In genomic region chr15:31265871-31266711, GRCh38 we compare ENCODE assay signal across 8 cellular contexts.
DNase-seq lines count a peak whose midpoint lies in the region; ATAC-seq and TF ChIP-seq lines count a peak whose summit lies in the region.

No MANE protein-coding gene starts in this region.

- peak; percentile 18 for DNase-seq in HFFc6
- peak; percentile 62 for DNase-seq in NCI-H2107 treated with DMSO at 0.1 percent for 48 hours (lab: John Stamatoyannopoulos, UW; ENCODE audit: unreplicated experiment)
- DNase-seq in activated T-cell treated with anti-CD3 and anti-CD28 coated beads for 24 hours (ENCODE audit: low read depth): peak; percentile 61
- peak; percentile 90 for DNase-seq in cardiac septum (ENCODE audit: low spot score)
- DNase-seq in stimulated activated CD4-positive, alpha-beta T cell treated with anti-CD3 and anti-CD28 coated beads, Interleukin-4, amount 100 ng/mL, for 1 hour: peak; percentile 49
- DNase-seq in NCI-H1417 treated with DMSO at 0.1 percent for 48 hours (lab: John Stamatoyannopoulos, UW): no peak
- DNase-seq in NCI-H2081 (lab: John Stamatoyannopoulos, UW): no peak

- peaks cover 12% of the 10 kb centered on the region for H3K27me3 Mint-ChIP-seq in HFFc6 (ENCODE audit: insufficient read depth)

- H3K4me1 Mint-ChIP-seq in HFFc6 (ENCODE audit: low read depth): no peaks in the 10 kb centered on the region

- intact Hi-C loops in cardiac septum (cut with DNase I): loop anchor here (5.0 kb wide), 1 partner anchor 51 kb away; no protein-coding TSS in a partner anchor

- no peak overlapping the region for H3K27ac Mint-ChIP-seq in HFFc6

- no peaks in the 10 kb centered on the region for H3K36me3 Mint-ChIP-seq in HFFc6 (ENCODE audit: low read depth)

- no peak for TF ChIP-seq CTCF in HFFc6 (IDR thresholded peaks at IDR 0.05)

- H3K4me3 Mint-ChIP-seq in HFFc6: no peak overlapping the region

- ATAC-seq in GM18498 (IDR thresholded peaks at IDR 0.05; ENCODE audit: unreplicated experiment): peak; percentile 56

- H3K9me3 Mint-ChIP-seq in HFFc6: no peaks in the 10 kb centered on the region

Comparison
In these comparisons a context has a peak if more than half of its experiments do, and no peak if none do; other contexts are left out.
1. DNase-seq: peak in HFFc6 (single experiment), NCI-H2107 treated with DMSO at 0.1 percent for 48 hours (single experiment), activated T-cell treated with anti-CD3 and anti-CD28 coated beads for 24 hours (single experiment), cardiac septum (single experiment) and stimulated activated CD4-positive, alpha-beta T cell treated with anti-CD3 and anti-CD28 coated beads, Interleukin-4, amount 100 ng/mL, for 1 hour (single experiment); none in NCI-H1417 treated with DMSO at 0.1 percent for 48 hours (single experiment) and NCI-H2081 (0 of 2).